In genomic region chr5:31783762-31784161, GRCh38 we compare ENCODE assay signal across 21 cellular contexts.
DNase-seq lines count a peak whose midpoint lies in the region; ATAC-seq and TF ChIP-seq lines count a peak whose summit lies in the region.
"Had no signal": no experiment of that assay in that cellular context is flagged by ENCODE, and none has a peak within 500 bp of the region (broad histone marks: within the 10 kb centered on the region; RNA-seq: fewer than 3 reads in every experiment).

No MANE protein-coding gene starts in this region.

- no peak overlapping the region for H3K4me3 Mint-ChIP-seq in neural progenitor cell
- no peak overlapping the region for H3K4me3 Mint-ChIP-seq in activated CD4-positive, alpha-beta memory T cell treated with anti-CD3 and anti-CD28 coated beads for 36 hours
- H3K4me3 Mint-ChIP-seq: CD4-positive, alpha-beta T cell; H9; HFFc6 had no signal

- peaks cover 3% of the 10 kb centered on the region for H3K4me1 Mint-ChIP-seq in neural progenitor cell
- no peaks in the 10 kb centered on the region for H3K4me1 Mint-ChIP-seq in activated CD4-positive, alpha-beta memory T cell treated with anti-CD3 and anti-CD28 coated beads for 36 hours (ENCODE audit: low read depth)

- intact Hi-C loops in heart right ventricle (cut with DNase I): no loop called here
- intact Hi-C loops in activated CD4-positive, alpha-beta memory T cell treated with anti-CD3 and anti-CD28 coated beads for 36 hours (cut with micrococcal nuclease): no loop called here

- H3K36me3 Mint-ChIP-seq in neural progenitor cell: no peaks in the 10 kb centered on the region
- no peaks in the 10 kb centered on the region for H3K36me3 Mint-ChIP-seq in activated CD4-positive, alpha-beta memory T cell treated with anti-CD3 and anti-CD28 coated beads for 36 hours

- no peak overlapping the region for H3K4me2 ChIP-seq in neural progenitor cell
- H3K4me2 ChIP-seq: BLaER1 had no signal

- peak in 1 of 8 donors; percentile 8 for ATAC-seq in heart right ventricle

- no peak overlapping the region for H3K9ac ChIP-seq in neural progenitor cell
- H3K9ac ChIP-seq: BLaER1 had no signal

- POLR2A ChIA-PET in activated CD4-positive, alpha-beta memory T cell treated with anti-CD3 and anti-CD28 coated beads for 36 hours (lab: Charles Lee): no interaction called here

- H3K27ac Mint-ChIP-seq in neural progenitor cell: peak overlapping the region; percentile 12
- no peak overlapping the region for H3K27ac Mint-ChIP-seq in activated CD4-positive, alpha-beta memory T cell treated with anti-CD3 and anti-CD28 coated beads for 36 hours
- H3K27ac Mint-ChIP-seq: CD4-positive, alpha-beta T cell; H9; HFFc6 had no signal

- H3F3A ChIP-seq in neural progenitor cell (ENCODE audit: low read depth): no peaks in the 10 kb centered on the region

- H3K27me3 ChIP-seq in heart right ventricle (no peaks in the 10 kb centered on the region), right atrium auricular region (no peaks in the 10 kb centered on the region), neural progenitor cell (no peaks in the 10 kb centered on the region)
- H3K27me3 ChIP-seq: BLaER1, SJCRH30 had no signal

- CTCF ChIA-PET in activated CD4-positive, alpha-beta memory T cell treated with anti-CD3 and anti-CD28 coated beads for 36 hours (lab: Charles Lee): no interaction called here

- WGBS in heart right ventricle, 2 donors: 71 to 83% methylated on average over 9 of the region's 9 CpGs

- DNase-seq in heart right ventricle (no peak), right atrium auricular region (ENCODE audit: low spot score) (no peak), M059J (ENCODE audit: low read depth) (peak; percentile 43), cerebellum (ENCODE audit: low spot score) (peak; percentile 92), neural progenitor cell (ENCODE audit: low spot score) (peak; percentile 9), EL (no peak)
- no peak for DNase-seq in activated CD4-positive, alpha-beta memory T cell treated with anti-CD3 and anti-CD28 coated beads for 36 hours
- DNase-seq in activated CD4-positive, alpha-beta T cell treated with anti-CD3 and anti-CD28 coated beads, Interleukin-2, amount 50 U/mL, for 4 hours: no peak
- DNase-seq: CD4-positive, alpha-beta T cell; COR-L47; DMS79; H9; HFFc6; NCI-H1092 treated with DMSO at 0.1 percent for 48 hours; NCI-H1436 treated with DMSO at 0.1 percent for 48 hours; NCI-H2029; NCI-H446; NCI-H526; OCI-M1; SJCRH30 had no signal

- TF ChIP-seq CTCF in heart right ventricle (IDR thresholded peaks at IDR 0.05) (no peak), right atrium auricular region (IDR thresholded peaks at IDR 0.05) (no peak), neural progenitor cell (IDR thresholded peaks at IDR 0.05) (no peak)

- H3K4me1 ChIP-seq in heart right ventricle: peaks cover 5 to 76% (median 31%) of the 10 kb centered on the region in 9 donors
- peaks cover 0 to 35% of the 10 kb centered on the region in 2 donors for H3K4me1 ChIP-seq in right atrium auricular region
- no peaks in the 10 kb centered on the region for H3K4me1 ChIP-seq in neural progenitor cell
- H3K4me1 ChIP-seq: BLaER1, SJCRH30 had no signal

- no peaks in the 10 kb centered on the region for H4K20me1 ChIP-seq in neural progenitor cell (ENCODE audit: low read depth)
- H4K20me1 ChIP-seq: BLaER1 had no signal

- peaks cover 6% of the 10 kb centered on the region for H3K27me3 Mint-ChIP-seq in neural progenitor cell (ENCODE audit: insufficient read depth, low read depth)
- H3K27me3 Mint-ChIP-seq in activated CD4-positive, alpha-beta memory T cell treated with anti-CD3 and anti-CD28 coated beads for 36 hours: no peaks in the 10 kb centered on the region
- H3K27me3 Mint-ChIP-seq: CD4-positive, alpha-beta T cell had no signal

- H3K36me3 ChIP-seq in heart right ventricle: peaks cover 0 to under 1% (median 0%) of the 10 kb centered on the region in 9 donors
- no peaks in the 10 kb centered on the region for H3K36me3 ChIP-seq in right atrium auricular region
- no peaks in the 10 kb centered on the region for H3K36me3 ChIP-seq in neural progenitor cell
- H3K36me3 ChIP-seq: BLaER1, SJCRH30 had no signal

- H2AFZ ChIP-seq in neural progenitor cell (replicated peaks): no peak overlapping the region

- H3K9me3 ChIP-seq in heart right ventricle: peaks cover 0 to under 1% (median 0%) of the 10 kb centered on the region in 11 donors
- no peaks in the 10 kb centered on the region for H3K9me3 ChIP-seq in right atrium auricular region
- H3K9me3 ChIP-seq in neural progenitor cell (ENCODE audit: low read depth): no peaks in the 10 kb centered on the region
- H3K9me3 ChIP-seq: SJCRH30 had no signal

- H3K9me3 Mint-ChIP-seq in neural progenitor cell: no peaks in the 10 kb centered on the region
- H3K9me3 Mint-ChIP-seq in activated CD4-positive, alpha-beta memory T cell treated with anti-CD3 and anti-CD28 coated beads for 36 hours: no peaks in the 10 kb centered on the region
- H3K9me3 Mint-ChIP-seq: CD4-positive, alpha-beta T cell; HFFc6 had no signal

- peak overlapping the region in 7 of 10 donors; percentile 7 to 63 (median 41) for H3K27ac ChIP-seq in heart right ventricle
- H3K27ac ChIP-seq in right atrium auricular region: no peak overlapping the region
- H3K27ac ChIP-seq in neural progenitor cell: no peak overlapping the region
- H3K27ac ChIP-seq: BLaER1, SJCRH30 had no signal

- no peak overlapping the region for H3K4me3 ChIP-seq in heart right ventricle
- no peak overlapping the region for H3K4me3 ChIP-seq in right atrium auricular region
- H3K4me3 ChIP-seq in neural progenitor cell: no peak overlapping the region
- H3K4me3 ChIP-seq: BLaER1, SJCRH30 had no signal

- no peaks in the 10 kb centered on the region for H3K79me2 ChIP-seq in neural progenitor cell (ENCODE audit: low read depth)

Comparison
In these comparisons a context has a peak if more than half of its experiments do, and no peak if none do; other contexts are left out.
1. H3K27ac ChIP-seq: peak in heart right ventricle (7 of 10); none in right atrium auricular region (0 of 2) and neural progenitor cell (single experiment).
2. DNase-seq: peak in M059J (single experiment), cerebellum (single experiment) and neural progenitor cell (single experiment); none in heart right ventricle (0 of 2), right atrium auricular region (single experiment), EL (single experiment), activated CD4-positive, alpha-beta memory T cell treated with anti-CD3 and anti-CD28 coated beads for 36 hours (single experiment) and activated CD4-positive, alpha-beta T cell treated with anti-CD3 and anti-CD28 coated beads, Interleukin-2, amount 50 U/mL, for 4 hours (0 of 2).